6 cellular contexts compared by ENCODE assay signal in genomic region chr3:31455524-31455923, GRCh38.
"Had no signal": no experiment of that assay in that cellular context is flagged by ENCODE, and none has a peak within 500 bp of the region (broad histone marks: within the 10 kb centered on the region; RNA-seq: fewer than 3 reads in every experiment).

No MANE protein-coding gene starts in this region.

- FAIRE-seq: H1, H54, HTR-8/SVneo had no signal

- ATAC-seq: GM23338 had no signal

- H3K9me3 Mint-ChIP-seq: GM23338, H9 had no signal

- H3K27me3 Mint-ChIP-seq: IgD-negative memory B cell had no signal

- H3K27ac Mint-ChIP-seq: GM23338, H9 had no signal

- H3K4me1 Mint-ChIP-seq: GM23338, H9 had no signal

- H3K4me2 ChIP-seq: GM23338 had no signal

- H2AFZ ChIP-seq: GM23338 had no signal

- H3K4me3 ChIP-seq: GM23338 had no signal

- DNase-seq: H9 had no signal

- H3K4me3 Mint-ChIP-seq: GM23338, H9 had no signal
